21 cellular contexts compared by ENCODE assay signal in the genomic region with DNA sequence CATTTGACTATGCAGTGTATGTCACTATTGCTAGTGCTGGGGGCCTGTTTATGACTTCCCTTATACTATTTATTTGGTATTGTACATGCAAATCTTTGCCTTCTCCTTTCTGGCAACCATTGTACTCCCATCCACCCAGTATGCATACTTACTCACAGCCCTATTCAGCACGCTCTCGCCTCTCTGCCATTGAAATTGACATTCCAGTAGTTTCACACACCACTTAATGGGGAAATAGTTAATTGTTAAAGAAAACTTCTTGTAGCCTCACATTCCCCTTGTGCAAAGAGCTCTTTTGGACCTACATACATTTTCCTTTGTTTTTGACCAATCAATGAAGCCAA. TPM values are rescaled to one million over a fixed set of nuclear protein-coding genes. Genes with fewer than 3 reads are reported as not detected.
"Had no signal": no experiment of that assay in that cellular context is flagged by ENCODE, and none has a peak within 500 bp of the region (broad histone marks: within the 10 kb centered on the region; RNA-seq: fewer than 3 reads in every experiment).

No MANE protein-coding gene starts in this region.

- ATAC-seq: activated CD4-positive, CD25-positive, alpha-beta regulatory T cell treated with anti-CD3 and anti-CD28 coated beads, Interleukin-2, amount 50 U/mL, for 24 hours; activated T-cell treated with anti-CD3 and anti-CD28 coated beads, Interleukin-2, amount 50 U/mL, for 4 hours had no signal

- H3K27me3 Mint-ChIP-seq: memory B cell, progenitor cell of endocrine pancreas had no signal

- H3K9me3 Mint-ChIP-seq: activated T-cell treated with anti-CD3 and anti-CD28 coated beads, Interleukin-2, amount 50 U/mL, for 4 hours; memory B cell had no signal

- H3K27ac ChIP-seq: brain microvascular endothelial cell, dorsolateral prefrontal cortex, heart right ventricle, left ventricle myocardium inferior, right atrium auricular region had no signal

- H3K4me1 Mint-ChIP-seq: memory B cell had no signal

- H3K27ac Mint-ChIP-seq: memory B cell, progenitor cell of endocrine pancreas had no signal

- H3K4me3 Mint-ChIP-seq: activated T-cell treated with anti-CD3 and anti-CD28 coated beads, Interleukin-2, amount 50 U/mL, for 4 hours; memory B cell had no signal

- FAIRE-seq: colon, endometrium had no signal

- DNase-seq: activated naive CD4-positive, alpha-beta T cell treated with anti-CD3 and anti-CD28 coated beads, Interleukin-2, amount 50 U/mL, for 16 hours; activated T-cell treated with anti-CD3 and anti-CD28 coated beads, Interleukin-2, amount 50 U/mL, for 4 hours; aorta; brain microvascular endothelial cell; central memory CD4-positive, alpha-beta T cell; dorsolateral prefrontal cortex; heart right ventricle; left ventricle myocardium inferior had no signal

RNA-seq across cellular contexts. Expression of a gene that starts 56.3 kb away (rescaled TPM):
- total RNA-seq: activated T-cell treated with anti-CD3 and anti-CD28 coated beads, Interleukin-2, amount 50 U/mL, for 4 hours; aorta; esophagus mucosa; heart right ventricle; kidney epithelial cell; left ventricle myocardium inferior; mononuclear cell; omental fat pad; progenitor cell of endocrine pancreas; right atrium auricular region; skeletal muscle tissue; stomach; temporal lobe had no signal
